ENCODE assay signal across 9 cellular contexts in the genomic region with DNA sequence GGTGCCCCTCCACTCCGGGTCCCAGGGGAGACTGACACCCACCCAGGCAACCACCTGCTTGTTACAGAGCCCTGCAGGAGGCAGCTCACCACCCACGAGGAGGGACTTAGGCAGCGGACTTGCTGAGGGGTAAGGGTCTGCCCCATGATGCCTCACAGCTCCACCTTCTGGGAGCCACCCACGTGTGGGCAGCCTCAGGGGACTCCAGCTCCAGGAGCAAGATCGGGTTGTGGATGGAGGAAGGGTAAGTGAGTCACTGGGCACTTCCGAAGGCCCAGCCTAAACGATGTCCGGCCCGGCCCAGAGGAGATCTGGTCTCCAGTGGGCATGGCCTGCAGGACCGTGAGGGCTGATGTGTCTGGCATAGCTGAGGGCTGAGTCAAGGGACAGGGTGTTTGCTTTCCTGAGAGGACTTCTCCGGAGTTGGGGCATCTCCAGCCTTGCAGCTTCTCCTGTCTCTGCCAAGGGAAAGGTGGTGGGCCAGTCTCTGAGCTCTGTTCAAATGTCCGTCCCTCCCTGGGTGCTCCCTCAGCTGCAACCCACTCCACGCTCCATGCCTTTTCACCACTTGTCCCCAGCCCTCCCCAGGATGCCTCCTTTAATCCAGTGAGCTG. TPM values are rescaled to one million over a fixed set of nuclear protein-coding genes. Genes with fewer than 3 reads are reported as not detected.
A peak's percentile ranks its signal among the peaks of the same experiment; 100 is the strongest.
DNase-seq lines count a peak whose midpoint lies in the region; TF ChIP-seq lines count a peak whose summit lies in the region.
"Had no signal": no experiment of that assay in that cellular context is flagged by ENCODE, and none has a peak within 500 bp of the region (broad histone marks: within the 10 kb centered on the region; RNA-seq: fewer than 3 reads in every experiment).

No MANE protein-coding gene starts in this region.

- TF ChIP-seq CTCF in OCI-LY3 (IDR thresholded peaks at IDR 0.05; ENCODE audit: low read depth, low read length) = no peak
- TF ChIP-seq CTCF in esophagus squamous epithelium (IDR thresholded peaks at IDR 0.05) = no peak
- TF ChIP-seq CTCF in sigmoid colon (IDR thresholded peaks at IDR 0.05) = no peak

- H3K9ac ChIP-seq in OCI-LY3 (ENCODE audit: low read length) = peak overlapping the region; percentile 65; the same call in 1 of the 2 replicates

- no peaks in the 10 kb centered on the region for H3K27me3 ChIP-seq in OCI-LY3 (ENCODE audit: low read depth, low read length)
- no peaks in the 10 kb centered on the region for H3K27me3 ChIP-seq in esophagus squamous epithelium
- H3K27me3 ChIP-seq in sigmoid colon = no peaks in the 10 kb centered on the region
- H3K27me3 ChIP-seq: Peyer's patch had no signal

- TF ChIP-seq POLR2A in esophagus squamous epithelium (IDR thresholded peaks at IDR 0.05) (no peak), sigmoid colon (IDR thresholded peaks at IDR 0.05) (no peak)

- DNase-seq in CD1c-positive myeloid dendritic cell (ENCODE audit: extremely low spot score) (peak; percentile 26), esophagus squamous epithelium (lab: John Stamatoyannopoulos, UW) (no peak), sigmoid colon (peak; percentile 49), NCI-H82 treated with DMSO at 0.1 percent for 48 hours (lab: John Stamatoyannopoulos, UW; ENCODE audit: unreplicated experiment) (no peak), NCI-H1694 treated with DMSO at 0.1 percent for 48 hours (lab: John Stamatoyannopoulos, UW) (no peak), D341Med (ENCODE audit: low spot score) (no peak), substantia nigra (lab: John Stamatoyannopoulos, UW) (no peak)

- peak overlapping the region; percentile 95 for H2AFZ ChIP-seq in OCI-LY3 (ENCODE audit: low read depth, low read length)

- H3K27ac ChIP-seq in OCI-LY3 (ENCODE audit: low read length) (peak overlapping the region; percentile 12; the same call in 1 of the 2 replicates), esophagus squamous epithelium (peak overlapping the region; percentile 74 to 89 (median 82)), sigmoid colon (no peak overlapping the region), substantia nigra (ENCODE audit: low read depth, low read length, poor library complexity, severe bottlenecking) (no peak overlapping the region)

- no peaks in the 10 kb centered on the region for H4K20me1 ChIP-seq in OCI-LY3 (ENCODE audit: insufficient read depth, low read length)

- TF ChIP-seq EP300 in sigmoid colon (IDR thresholded peaks at IDR 0.05) = no peak

- H3K36me3 ChIP-seq in OCI-LY3 (replicated peaks; ENCODE audit: low read depth, low read length) (no peaks in the 10 kb centered on the region), esophagus squamous epithelium (no peaks in the 10 kb centered on the region), sigmoid colon (no peaks in the 10 kb centered on the region)
- H3K36me3 ChIP-seq: Peyer's patch had no signal

- intact Hi-C loops in esophagus squamous epithelium (cut with DNase I) (loop anchor here (5.0 kb wide), 2 partner anchors 42 to 107 kb away; no protein-coding TSS in a partner anchor), sigmoid colon (cut with DNase I) (loop anchor here (2.0 to 5.0 kb wide), 3 partner anchors 55 to 207 kb away; no protein-coding TSS in a partner anchor)

- H3K79me2 ChIP-seq in OCI-LY3 (ENCODE audit: low read length) = no peaks in the 10 kb centered on the region

- WGBS in esophagus squamous epithelium, 2 donors = 10% methylated on average over 1 of the region's 13 CpGs; no CpG with 5 or more reads in 1 of the 2 donors
- 71 to 74% methylated on average over 13 of the region's 13 CpGs for WGBS in sigmoid colon, 2 donors

- H3K4me1 ChIP-seq in OCI-LY3 (ENCODE audit: low read length) = peaks cover 57% of the 10 kb centered on the region
- peaks cover 25 to 66% (median 34%) of the 10 kb centered on the region in 3 donors for H3K4me1 ChIP-seq in esophagus squamous epithelium
- peaks cover 0 to 10% (median 5%) of the 10 kb centered on the region in 4 donors for H3K4me1 ChIP-seq in sigmoid colon

- H3K9me3 ChIP-seq in OCI-LY3 (ENCODE audit: insufficient read depth, low read length) = no peaks in the 10 kb centered on the region
- H3K9me3 ChIP-seq in esophagus squamous epithelium = no peaks in the 10 kb centered on the region
- H3K9me3 ChIP-seq in sigmoid colon = no peaks in the 10 kb centered on the region
- H3K9me3 ChIP-seq: Peyer's patch had no signal

- peak overlapping the region; percentile 85 for H3K4me2 ChIP-seq in OCI-LY3 (ENCODE audit: low read length)

- peak overlapping the region; percentile 79 for H3K4me3 ChIP-seq in OCI-LY3 (ENCODE audit: low read length)
- peak overlapping the region in 1 of 4 donors; percentile 15 for H3K4me3 ChIP-seq in esophagus squamous epithelium
- H3K4me3 ChIP-seq in sigmoid colon = no peak overlapping the region
- H3K4me3 ChIP-seq: Peyer's patch had no signal

RNA-seq across cellular contexts. Expression of a gene that starts 32.3 kb away (rescaled TPM):
- total RNA-seq in esophagus squamous epithelium (10 to 100 TPM; 36.2 to 50.3 (median 43.8) TPM), sigmoid colon (under 1 TPM in 1 of 4 donors, not detected in 3; 0.16 TPM)
- polyA plus RNA-seq in sigmoid colon = 1 to 10 TPM; 3.0 to 6.2 (median 4.2) TPM

RNA-seq across cellular contexts. Expression of a gene that starts 43.7 kb away (rescaled TPM):
- total RNA-seq in esophagus squamous epithelium = 10 to 100 TPM in 1 of 4 donors, 1 to 10 TPM in 3; 4.1 to 12.8 (median 6.8) TPM
- 10 to 100 TPM; 16.4 to 36.3 (median 19.4) TPM for total RNA-seq in sigmoid colon
- 10 to 100 TPM in 1 of 3 donors, 1 to 10 TPM in 2; 6.9 to 19.3 (median 7.2) TPM for polyA plus RNA-seq in sigmoid colon

Comparison
In these comparisons a context has a peak if more than half of its experiments do, and no peak if none do; other contexts are left out.
1. DNase-seq: peak in CD1c-positive myeloid dendritic cell (single experiment) and sigmoid colon (single experiment); none in esophagus squamous epithelium (single experiment), NCI-H82 treated with DMSO at 0.1 percent for 48 hours (single experiment), NCI-H1694 treated with DMSO at 0.1 percent for 48 hours (single experiment), D341Med (single experiment) and substantia nigra (0 of 49).
2. H3K27ac ChIP-seq: peak in OCI-LY3 (single experiment) and esophagus squamous epithelium (4 of 4); none in sigmoid colon (0 of 4) and substantia nigra (single experiment).
3. RNA of a gene that starts 32.3 kb away (total RNA-seq): 36.2 to 50.3 TPM in esophagus squamous epithelium; 0.16 TPM in sigmoid colon; every median in the first group is over 10 times any median in the second.